Comparison of ENCODE assay signal across 15 cellular contexts in the genomic region with DNA sequence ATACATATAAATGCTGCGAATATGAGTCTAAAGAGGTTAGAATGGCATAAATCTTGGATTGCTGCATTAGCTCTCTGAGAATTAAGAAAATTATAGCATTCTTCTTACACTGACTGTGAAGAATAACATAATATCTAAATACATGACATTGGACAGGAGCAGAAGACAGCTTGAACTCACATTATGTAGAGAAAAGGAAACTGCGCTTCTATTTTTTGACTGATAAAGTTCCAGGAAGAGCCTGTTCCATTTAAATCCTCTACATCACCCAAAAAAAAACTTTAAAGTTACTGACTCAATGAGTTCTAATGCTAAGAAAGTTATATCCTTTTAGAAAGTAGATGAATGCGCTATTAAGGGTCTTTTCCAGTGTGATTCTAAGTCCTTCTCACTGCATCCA. TPM values are rescaled to one million over a fixed set of nuclear protein-coding genes. Genes with fewer than 3 reads are reported as not detected.
"Had no signal": no experiment of that assay in that cellular context is flagged by ENCODE, and none has a peak within 500 bp of the region (broad histone marks: within the 10 kb centered on the region; RNA-seq: fewer than 3 reads in every experiment).

No MANE protein-coding gene starts in this region.

RNA-seq across cellular contexts. Expression of a gene that starts 17.4 kb away (rescaled TPM):
- total RNA-seq: stomach, subcutaneous adipose tissue, suprapubic skin, temporal lobe, testis, thoracic aorta, thyroid gland, tibial nerve, transverse colon, upper lobe of left lung, upper lobe of right lung, ureter, urinary bladder, uterus, vagina had no signal

RNA-seq across cellular contexts. Expression of a gene that starts 27.8 kb away (rescaled TPM):
- total RNA-seq: stomach, subcutaneous adipose tissue, suprapubic skin, temporal lobe, testis, thoracic aorta, thyroid gland, tibial nerve, transverse colon, upper lobe of left lung, upper lobe of right lung, ureter, urinary bladder, uterus, vagina had no signal
